Comparison of ENCODE assay signal across 16 cellular contexts in the genomic region with DNA sequence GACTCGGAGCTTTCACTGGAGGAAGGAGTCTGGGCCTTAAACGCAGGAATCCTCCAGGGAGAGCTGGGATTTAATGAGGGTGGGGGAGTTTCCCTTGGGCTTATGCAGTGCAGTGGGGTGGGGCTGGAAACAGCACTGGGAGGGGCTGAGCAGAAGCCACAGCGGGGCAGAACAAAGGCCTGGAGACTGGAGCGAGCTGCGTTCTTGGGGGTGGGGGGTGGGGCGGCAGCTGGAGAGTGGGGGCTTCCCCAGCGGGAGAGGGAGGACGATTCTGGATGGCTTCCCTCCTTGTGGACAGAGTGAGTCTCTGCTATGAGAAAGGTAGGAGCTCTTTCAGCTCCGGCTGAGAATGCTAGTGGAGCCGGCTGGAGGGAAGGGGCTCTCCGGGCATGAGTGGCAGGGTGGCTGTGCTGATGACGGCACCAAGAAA.
A peak's percentile ranks its signal among the peaks of the same experiment; 100 is the strongest.
DNase-seq lines count a peak whose midpoint lies in the region; ATAC-seq, FAIRE-seq and TF ChIP-seq lines count a peak whose summit lies in the region.
"Had no signal": no experiment of that assay in that cellular context is flagged by ENCODE, and none has a peak within 500 bp of the region (broad histone marks: within the 10 kb centered on the region; RNA-seq: fewer than 3 reads in every experiment).

No MANE protein-coding gene starts in this region.

- no peak for TF ChIP-seq EP300 in tibial nerve (IDR thresholded peaks at IDR 0.05)

- H3K4me1 ChIP-seq in tibial nerve: peaks cover 0 to 25% (median 0%) of the 10 kb centered on the region in 4 donors

- no peaks in the 10 kb centered on the region for H3K27me3 ChIP-seq in tibial nerve

- no peaks in the 10 kb centered on the region for H3K36me3 ChIP-seq in tibial nerve

- intact Hi-C loops in Right ventricle myocardium inferior (cut with DNase I) (no loop called here), Right ventricle myocardium superior (cut with DNase I) (loop anchor here (10.0 kb wide), 2 partner anchors 188 to 338 kb away; no protein-coding TSS in a partner anchor), left colon (cut with DNase I, micrococcal nuclease) (no loop called here), sciatic nerve (cut with DNase I) (no loop called here)

- no peak for FAIRE-seq in urothelium cell line (lab: Jason Lieb, UNC)

- no peak overlapping the region for H3K4me3 ChIP-seq in tibial nerve

- no peak for TF ChIP-seq CTCF in tibial nerve (IDR thresholded peaks at IDR 0.05)

- 25 to 43% methylated on average over 10 to 11 of the region's 12 CpGs for WGBS in tibial nerve, 2 donors

- no peaks in the 10 kb centered on the region for H3K9me3 ChIP-seq in tibial nerve

- ATAC-seq in Right ventricle myocardium inferior (no peak), Right ventricle myocardium superior (ENCODE audit: poor library complexity) (no peak), left colon (peak; percentile 71), sciatic nerve (no peak)
- ATAC-seq: natural killer cell treated with Interleukin-12 subunit alpha and Interleukin-12 subunit beta and Interleukin-15 and Interleukin-18, amount 100 ng/mL, for 72 hours; T-helper 17 cell had no signal

- DNase-seq in Right ventricle myocardium inferior (ENCODE audit: missing footprints) (peak; percentile 43), Right ventricle myocardium superior (no peak), cerebellar cortex (ENCODE audit: low spot score) (peak; percentile 24), left colon (peak; percentile 74 to 78), urothelium cell line (ENCODE audit: low spot score) (peak; percentile 60), sciatic nerve (ENCODE audit: low spot score) (no peak), tibial nerve (ENCODE audit: low spot score in 2 of 2) (no peak)
- no peak for DNase-seq in activated CD4-positive, CD25-positive, alpha-beta regulatory T cell (lab: John Stamatoyannopoulos, UW)
- DNase-seq: ACHN; activated naive CD8-positive, alpha-beta T cell treated with anti-CD3 and anti-CD28 coated beads, Interleukin-2, amount 10 ng/mL, durations not matched to agents 7 days and 5 days; DMS53; hippocampal formation; NK-92 treated with Interleukin-12 subunit alpha and Interleukin-12 subunit beta, amount 100 ng/mL, for 24 hours; stimulated activated CD4-positive, alpha-beta T cell treated with anti-CD3 and anti-CD28 coated beads, Interleukin-1b, Interleukin-23, amount 100 ng/mL, for 48 hours; T-helper 17 cell had no signal

- no peak for TF ChIP-seq POLR2A in tibial nerve (IDR thresholded peaks at IDR 0.05)

- no peak overlapping the region for H3K27ac ChIP-seq in tibial nerve

Comparison
In these comparisons a context has a peak if more than half of its experiments do, and no peak if none do; other contexts are left out.
1. DNase-seq: peak in Right ventricle myocardium inferior (single experiment), cerebellar cortex (single experiment), left colon (2 of 2) and urothelium cell line (single experiment); none in Right ventricle myocardium superior (single experiment), activated CD4-positive, CD25-positive, alpha-beta regulatory T cell (0 of 4), sciatic nerve (single experiment) and tibial nerve (0 of 2).